14 cellular contexts compared by ENCODE assay signal in the genomic region with DNA sequence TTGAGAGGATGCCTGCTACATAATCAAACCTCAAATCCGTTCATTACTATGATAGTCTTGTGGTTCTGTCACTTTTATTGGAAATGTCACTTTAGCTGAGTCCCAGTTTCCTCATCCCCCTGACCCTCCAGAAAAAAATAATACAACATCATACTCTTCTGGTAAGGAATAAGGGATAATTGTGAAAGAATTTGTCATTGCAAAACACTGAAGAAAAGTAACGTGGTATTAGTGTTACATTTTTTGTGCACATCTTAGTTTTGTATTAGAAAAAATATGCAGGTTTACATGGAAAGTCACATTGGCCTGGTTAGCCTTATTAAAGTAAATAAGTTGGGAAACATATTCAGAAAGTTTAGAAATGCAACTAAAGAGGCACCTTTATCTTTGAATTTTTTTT.
A peak's percentile ranks its signal among the peaks of the same experiment; 100 is the strongest.
DNase-seq lines count a peak whose midpoint lies in the region.
"Had no signal": no experiment of that assay in that cellular context is flagged by ENCODE, and none has a peak within 500 bp of the region (broad histone marks: within the 10 kb centered on the region; RNA-seq: fewer than 3 reads in every experiment).

No MANE protein-coding gene starts in this region.

- no peak overlapping the region for H4K8ac ChIP-seq in trophoblast cell (ENCODE audit: low read depth, low read length)

- DNase-seq in adipocyte (ENCODE audit: low read depth) (peak; percentile 64), iris pigment epithelial cell (ENCODE audit: low read depth) (peak; percentile 40), trophoblast cell (peak in 1 of 2 donors; percentile 21), HCEC 1CT (no peak)
- DNase-seq in activated naive CD4-positive, alpha-beta T cell treated with anti-CD3 and anti-CD28 coated beads for 36 hours: no peak
- DNase-seq in effector memory CD4-positive, alpha-beta T cell: no peak
- DNase-seq: C1 segment of cervical spinal cord; Calu3; CD4-positive, alpha-beta memory T cell; COR-L47; DMS53; DMS79 treated with DMSO at 0.1 percent for 48 hours; GOT3 had no signal

- H3K79me1 ChIP-seq in trophoblast cell (ENCODE audit: low read length): peaks cover 4% of the 10 kb centered on the region

- no peak overlapping the region for H2AK5ac ChIP-seq in trophoblast cell (ENCODE audit: low read length)

- H3K4me3 ChIP-seq in adipocyte (ENCODE audit: low read length): no peak overlapping the region
- no peak overlapping the region for H3K4me3 ChIP-seq in trophoblast cell (ENCODE audit: low read depth, low read length)
- no peak overlapping the region for H3K4me3 ChIP-seq in effector memory CD4-positive, alpha-beta T cell (ENCODE audit: insufficient read depth, low read depth, low read length, poor library complexity, severe bottlenecking)
- H3K4me3 ChIP-seq: HAP-1 had no signal

- no peak overlapping the region for H3K4me2 ChIP-seq in trophoblast cell (ENCODE audit: low read length)

- intact Hi-C loops in activated naive CD4-positive, alpha-beta T cell treated with anti-CD3 and anti-CD28 coated beads for 36 hours (cut with micrococcal nuclease): no loop called here

- no peak overlapping the region for H3K4ac ChIP-seq in trophoblast cell (ENCODE audit: low read depth, low read length)

- H3K27me3 Mint-ChIP-seq in activated naive CD4-positive, alpha-beta T cell treated with anti-CD3 and anti-CD28 coated beads for 36 hours (ENCODE audit: low read depth): no peaks in the 10 kb centered on the region
- H3K27me3 Mint-ChIP-seq: CD4-positive, alpha-beta memory T cell had no signal

- no peaks in the 10 kb centered on the region for H3K79me2 ChIP-seq in trophoblast cell (ENCODE audit: control insufficient read depth, insufficient read depth, low read length, poor library complexity)

- no peak overlapping the region for H4K91ac ChIP-seq in trophoblast cell (ENCODE audit: low read depth, low read length)

- no CpG with 5 or more reads among the region's 2 CpGs for WGBS in trophoblast cell (ENCODE audit: extremely low coverage, insufficient coverage, insufficient read length)

- H3K27ac Mint-ChIP-seq in activated naive CD4-positive, alpha-beta T cell treated with anti-CD3 and anti-CD28 coated beads for 36 hours: no peak overlapping the region
- H3K27ac Mint-ChIP-seq: CD4-positive, alpha-beta memory T cell had no signal

- no peak overlapping the region for H2AFZ ChIP-seq in trophoblast cell (ENCODE audit: insufficient read depth, low read length, poor library complexity)

- H3K27ac ChIP-seq in trophoblast cell (ENCODE audit: low read depth, low read length): peak overlapping the region; percentile 30
- no peak overlapping the region for H3K27ac ChIP-seq in effector memory CD4-positive, alpha-beta T cell (ENCODE audit: insufficient read depth, low read length, poor library complexity, severe bottlenecking)

- H3K9me3 ChIP-seq in adipocyte (ENCODE audit: control insufficient read depth, low read length) (no peaks in the 10 kb centered on the region), trophoblast cell (ENCODE audit: insufficient read depth, low read depth, low read length) (no peaks in the 10 kb centered on the region)
- H3K9me3 ChIP-seq in effector memory CD4-positive, alpha-beta T cell (ENCODE audit: control insufficient read depth, low read length): no peaks in the 10 kb centered on the region
- H3K9me3 ChIP-seq: HAP-1 had no signal

- H3K18ac ChIP-seq in trophoblast cell (ENCODE audit: low read length): no peak overlapping the region

- H3K4me1 Mint-ChIP-seq in activated naive CD4-positive, alpha-beta T cell treated with anti-CD3 and anti-CD28 coated beads for 36 hours (ENCODE audit: low read depth): no peaks in the 10 kb centered on the region
- H3K4me1 Mint-ChIP-seq: CD4-positive, alpha-beta memory T cell had no signal

- H4K12ac ChIP-seq in trophoblast cell (ENCODE audit: low read depth, low read length): no peak overlapping the region

- no peak overlapping the region for H3K23ac ChIP-seq in trophoblast cell (ENCODE audit: low read length)

- H3K14ac ChIP-seq in trophoblast cell (ENCODE audit: low read length): no peak overlapping the region

- H3K36me3 Mint-ChIP-seq in activated naive CD4-positive, alpha-beta T cell treated with anti-CD3 and anti-CD28 coated beads for 36 hours (ENCODE audit: low read depth): no peaks in the 10 kb centered on the region
- H3K36me3 Mint-ChIP-seq: CD4-positive, alpha-beta memory T cell had no signal

- no peak overlapping the region for H2BK120ac ChIP-seq in trophoblast cell (ENCODE audit: insufficient read depth, low read length, poor library complexity)

- CTCF ChIA-PET in activated naive CD4-positive, alpha-beta T cell treated with anti-CD3 and anti-CD28 coated beads for 36 hours (lab: Charles Lee): no interaction called here

- H2BK12ac ChIP-seq in trophoblast cell (ENCODE audit: low read length): no peak overlapping the region

- H3K9ac ChIP-seq in adipocyte (ENCODE audit: low read length) (no peak overlapping the region), trophoblast cell (ENCODE audit: low read length) (no peak overlapping the region)

- H3K27me3 ChIP-seq in adipocyte (replicated peaks; ENCODE audit: control insufficient read depth, insufficient read depth, low read length) (no peaks in the 10 kb centered on the region), trophoblast cell (ENCODE audit: insufficient read depth, low read length) (no peaks in the 10 kb centered on the region)
- no peaks in the 10 kb centered on the region for H3K27me3 ChIP-seq in effector memory CD4-positive, alpha-beta T cell (replicated peaks; ENCODE audit: control insufficient read depth, insufficient read depth, low read length, poor library complexity, severe bottlenecking)

- H3K9me3 Mint-ChIP-seq in activated naive CD4-positive, alpha-beta T cell treated with anti-CD3 and anti-CD28 coated beads for 36 hours: no peaks in the 10 kb centered on the region

- H2BK5ac ChIP-seq in trophoblast cell (ENCODE audit: low read depth, low read length, poor library complexity): no peak overlapping the region

- peaks cover 18% of the 10 kb centered on the region for H3K4me1 ChIP-seq in adipocyte (ENCODE audit: control insufficient read depth, insufficient read depth, low read length)
- no peaks in the 10 kb centered on the region for H3K4me1 ChIP-seq in trophoblast cell (ENCODE audit: control insufficient read depth in 1 of 2, insufficient read depth in 2 of 2, low read length in 2 of 2)
- H3K4me1 ChIP-seq in effector memory CD4-positive, alpha-beta T cell (ENCODE audit: control insufficient read depth, insufficient read depth, low read length, poor library complexity, severe bottlenecking): no peaks in the 10 kb centered on the region
- H3K4me1 ChIP-seq: HAP-1 had no signal

- H3K36me3 ChIP-seq in adipocyte (ENCODE audit: control insufficient read depth, insufficient read depth, low read length, severe bottlenecking) (no peaks in the 10 kb centered on the region), trophoblast cell (ENCODE audit: control insufficient read depth in 1 of 2, insufficient read depth in 2 of 2, low read length in 2 of 2) (no peaks in the 10 kb centered on the region)
- no peaks in the 10 kb centered on the region for H3K36me3 ChIP-seq in effector memory CD4-positive, alpha-beta T cell (ENCODE audit: control insufficient read depth, insufficient read depth, low read length)
- H3K36me3 ChIP-seq: HAP-1 had no signal

- H3K4me3 Mint-ChIP-seq in activated naive CD4-positive, alpha-beta T cell treated with anti-CD3 and anti-CD28 coated beads for 36 hours: no peak overlapping the region
- H3K4me3 Mint-ChIP-seq: CD4-positive, alpha-beta memory T cell had no signal

Comparison
In these comparisons a context has a peak if more than half of its experiments do, and no peak if none do; other contexts are left out.
1. DNase-seq: peak in adipocyte (single experiment) and iris pigment epithelial cell (single experiment); none in activated naive CD4-positive, alpha-beta T cell treated with anti-CD3 and anti-CD28 coated beads for 36 hours (single experiment), HCEC 1CT (single experiment) and effector memory CD4-positive, alpha-beta T cell (0 of 3).